8 cellular contexts compared by ENCODE assay signal in genomic region chr10:131981429-131982184, GRCh38. TPM values are rescaled to one million over a fixed set of nuclear protein-coding genes. Genes with fewer than 3 reads are reported as not detected.
DNase-seq lines count a peak whose midpoint lies in the region; ATAC-seq, FAIRE-seq and TF ChIP-seq lines count a peak whose summit lies in the region.

Gene BNIP3, minus strand, starts transcription at chr10:131981923. Its CDS starts 117 bp downstream, at chr10:131981806.

- H3K4me3 Mint-ChIP-seq in CD4-positive, alpha-beta memory T cell = peak within 1 kb of the TSS; percentile 84 to 90 (median 86)

- no peaks in the 10 kb centered on the region for H3K9me3 Mint-ChIP-seq in CD4-positive, alpha-beta memory T cell

- peak; percentile 91 to 95 (median 94) for DNase-seq in CD4-positive, alpha-beta memory T cell
- DNase-seq in NT2/D1 (ENCODE audit: low read depth, low spot score) (peak; percentile 79), activated T-cell treated with anti-CD3 and anti-CD28 coated beads for 1 hour (ENCODE audit: low read depth) (peak; percentile 94), endothelial cell of umbilical vein (ENCODE audit: low read depth, low spot score) (peak; percentile 97), middle frontal gyrus (ENCODE audit: extremely low spot score, low spot score) (peak; percentile 83)
- DNase-seq in stimulated activated CD8-positive, alpha-beta memory T cell treated with anti-CD3 and anti-CD28 coated beads, Interleukin-2, amount 100 ng/mL, for 1 hour (ENCODE audit: low read depth in 2 of 2) = peak; percentile 87 to 90

- peak within 1 kb of the TSS; percentile 61 for H3K27ac ChIP-seq in CD4-positive, alpha-beta memory T cell (ENCODE audit: low read depth, low read length)
- peak within 1 kb of the TSS; percentile 30 for H3K27ac ChIP-seq in endothelial cell of umbilical vein (ENCODE audit: insufficient read depth, low read depth, low read length)

- peak; percentile 88 for ATAC-seq in GM19395 (IDR thresholded peaks at IDR 0.05; ENCODE audit: unreplicated experiment)
- ATAC-seq in HG03558 (IDR thresholded peaks at IDR 0.05; ENCODE audit: extremely low read depth, unreplicated experiment) = peak; percentile 73

- peak within 1 kb of the TSS; percentile 99 for H3K4me2 ChIP-seq in endothelial cell of umbilical vein (ENCODE audit: insufficient read depth, low read length)

- TF ChIP-seq CTCF in endothelial cell of umbilical vein (IDR thresholded peaks at IDR 0.05; ENCODE audit: extremely low read depth in 1 of 2, insufficient read depth in 1 of 2, low read depth in 1 of 2, low read length in 2 of 2) = peak in 1 of 2 donors; percentile 4

- H3K4me1 Mint-ChIP-seq in CD4-positive, alpha-beta memory T cell = peaks cover 24 to 56% (median 38%) of the 10 kb centered on the region in 4 donors

- peak within 1 kb of the TSS; percentile 86 for H2AFZ ChIP-seq in endothelial cell of umbilical vein (ENCODE audit: low read depth, low read length)

- H3K79me2 ChIP-seq in endothelial cell of umbilical vein (ENCODE audit: control insufficient read depth, insufficient read depth, low read length) = peaks cover 44% of the 10 kb centered on the region

- H3K4me3 ChIP-seq in CD4-positive, alpha-beta memory T cell (ENCODE audit: low read length in 2 of 2) = peak within 1 kb of the TSS; percentile 34 to 66
- H3K4me3 ChIP-seq in NT2/D1 (ENCODE audit: insufficient read length, low read depth) = peak within 1 kb of the TSS; percentile 75
- H3K4me3 ChIP-seq in endothelial cell of umbilical vein (replicated peaks in 1 of 3; ENCODE audit: insufficient read depth in 1 of 3, low read depth in 1 of 3, low read length in 3 of 3) = peak within 1 kb of the TSS; percentile 88 to 98 (median 94)

- CTCF ChIA-PET in CD4-positive, alpha-beta memory T cell (lab: Charles Lee; ENCODE audit: partially characterized antibody) = interaction anchor here (0.8 to 1.5 kb wide), 5 partner anchors 9 to 96 kb away, joined by 3 to 9 read pairs (median 5); no protein-coding TSS in a partner anchor
- CTCF ChIA-PET in endothelial cell of umbilical vein (lab: Charles Lee) = interaction anchor here (1.0 to 4.0 kb wide), 4 partner anchors 34 to 95 kb away, joined by 4 to 49 read pairs (median 6); no protein-coding TSS in a partner anchor

- H3K9ac ChIP-seq in NT2/D1 (ENCODE audit: insufficient read length, low read depth) (peak within 1 kb of the TSS; percentile 88), endothelial cell of umbilical vein (replicated peaks; ENCODE audit: extremely low read depth, insufficient read depth, low read length) (peak within 1 kb of the TSS; percentile 82)

- no peaks in the 10 kb centered on the region for H3K27me3 ChIP-seq in CD4-positive, alpha-beta memory T cell (ENCODE audit: insufficient read depth, low read length)
- peaks cover 25% of the 10 kb centered on the region for H3K27me3 ChIP-seq in NT2/D1 (ENCODE audit: insufficient read depth, insufficient read length)
- H3K27me3 ChIP-seq in endothelial cell of umbilical vein (ENCODE audit: control insufficient read depth in 2 of 2, insufficient read depth in 2 of 2, low read length in 2 of 2) = no peaks in the 10 kb centered on the region

- peak within 1 kb of the TSS; percentile 81 to 92 (median 87) for H3K27ac Mint-ChIP-seq in CD4-positive, alpha-beta memory T cell

- no TSS peak for BruUV-seq in endothelial cell of umbilical vein (replicated peaks; lab: Mats Ljungman, UMichigan)

- H3K9me3 ChIP-seq in CD4-positive, alpha-beta memory T cell (ENCODE audit: control insufficient read depth in 1 of 2, low read length in 2 of 2) = no peaks in the 10 kb centered on the region
- H3K9me3 ChIP-seq in NT2/D1 (ENCODE audit: insufficient read depth, low read length) (no peaks in the 10 kb centered on the region), endothelial cell of umbilical vein (replicated peaks; ENCODE audit: control insufficient read depth, insufficient read depth, low read length) (no peaks in the 10 kb centered on the region)

- H3K36me3 ChIP-seq in CD4-positive, alpha-beta memory T cell (ENCODE audit: insufficient read depth, low read length) = no peaks in the 10 kb centered on the region
- H3K36me3 ChIP-seq in NT2/D1 (ENCODE audit: insufficient read depth, insufficient read length, low read length) (no peaks in the 10 kb centered on the region), endothelial cell of umbilical vein (ENCODE audit: control insufficient read depth in 2 of 2, extremely low read depth in 1 of 2, insufficient read depth in 2 of 2, low read length in 2 of 2) (no peaks in the 10 kb centered on the region)

- peaks cover 1 to 9% of the 10 kb centered on the region in 2 donors for H3K36me3 Mint-ChIP-seq in CD4-positive, alpha-beta memory T cell

- H3K9me1 ChIP-seq in endothelial cell of umbilical vein (replicated peaks; ENCODE audit: control insufficient read depth, extremely low read depth, insufficient read depth, low read length) = no peaks in the 10 kb centered on the region

- no peaks in the 10 kb centered on the region for H4K20me1 ChIP-seq in endothelial cell of umbilical vein (replicated peaks; ENCODE audit: control insufficient read depth, extremely low read depth, insufficient read depth, low read length)

- intact Hi-C loops in CD4-positive, alpha-beta memory T cell (cut with micrococcal nuclease) = loop anchor here (1.0 to 5.0 kb wide), 3 partner anchors 9 to 556 kb away; partner anchors contain the start of gene INPP5A
- intact Hi-C loops in endothelial cell of umbilical vein (cut with micrococcal nuclease) = loop anchor here (1.0 to 2.0 kb wide), 2 partner anchors 41 to 81 kb away; no protein-coding TSS in a partner anchor

- POLR2A ChIA-PET in CD4-positive, alpha-beta memory T cell (lab: Charles Lee; ENCODE audit: partially characterized antibody) = interaction anchor here (0.7 to 2.9 kb wide), 6 partner anchors 9 to 85 kb away, joined by 3 to 21 read pairs (median 5); partner anchors contain the start of gene PPP2R2D
- POLR2A ChIA-PET in endothelial cell of umbilical vein (lab: Charles Lee) = interaction anchor here (1.0 to 1.1 kb wide), 3 partner anchors 34 to 81 kb away, joined by 3 read pairs; partner anchors contain the start of gene PPP2R2D

- H3K4me1 ChIP-seq in CD4-positive, alpha-beta memory T cell (ENCODE audit: insufficient read depth, low read length) = peaks cover 35% of the 10 kb centered on the region
- H3K4me1 ChIP-seq in NT2/D1 (ENCODE audit: insufficient read depth, insufficient read length) (peaks cover 4% of the 10 kb centered on the region), endothelial cell of umbilical vein (ENCODE audit: control insufficient read depth, extremely low read depth, insufficient read depth, low read length) (peaks cover 24% of the 10 kb centered on the region)

- TF ChIP-seq POLR2A in endothelial cell of umbilical vein (IDR thresholded peaks at IDR 0.05; ENCODE audit: low read depth, low read length) = peak; percentile 81

- dilution Hi-C loops in endothelial cell of umbilical vein (cut with MboI; ENCODE audit: extremely low pct_ligation_motif_present, low sequenced_read_pairs) = no loop called here

- no peaks in the 10 kb centered on the region for H3K27me3 Mint-ChIP-seq in CD4-positive, alpha-beta memory T cell

- FAIRE-seq in endothelial cell of umbilical vein (lab: Jason Lieb, UNC) = peak; percentile 90

TF ChIP-seq in endothelial cell of umbilical vein, 7 proteins besides CTCF, POLR2A, EP300 and RAD21:
- TF ChIP-seq JUN (IDR thresholded peaks at IDR 0.05; ENCODE audit: borderline replicate concordance, insufficient read depth, insufficient read length, low read depth) = no peak
- peak; percentile 62 for TF ChIP-seq MAX (IDR thresholded peaks at IDR 0.05; ENCODE audit: insufficient read depth, insufficient read length)
- TF ChIP-seq MYC (IDR thresholded peaks at IDR 0.05; ENCODE audit: low read depth, low read length) = no peak

RNA-seq across cellular contexts. Expression of gene BNIP3, which starts in this region (rescaled TPM):
- total RNA-seq in CD4-positive, alpha-beta memory T cell = 10 to 100 TPM; 29.8 to 31.7 TPM
- 10 to 100 TPM; 33.6 to 37.0 TPM for polyA plus RNA-seq in CD4-positive, alpha-beta memory T cell
- 40.1 and 51.4 TPM in 2 replicates for total RNA-seq in endothelial cell of umbilical vein
- polyA plus RNA-seq in endothelial cell of umbilical vein = 40.3 and 53.3 TPM in 2 replicates
- 43.5 and 45.3 TPM in 2 replicates for polyA plus RNA-seq in endothelial cell of umbilical vein (2011; cell fraction: cytosol; rRNA removed)
- polyA plus RNA-seq in endothelial cell of umbilical vein (2011; cell fraction: nucleus; rRNA removed) = 33.6 and 40.6 TPM in 2 replicates
- polyA plus RNA-seq in endothelial cell of umbilical vein (2012) = 51.6 and 57.8 TPM in 2 replicates
- 16.5 and 21.1 TPM in 2 replicates for polyA minus RNA-seq in endothelial cell of umbilical vein
- 8.6 TPM for polyA minus RNA-seq in endothelial cell of umbilical vein (2011; cell fraction: cytosol; rRNA and poly(A)+ RNA removed)
- polyA minus RNA-seq in endothelial cell of umbilical vein (2011; cell fraction: nucleus; rRNA and poly(A)+ RNA removed) = 10.5 and 14.1 TPM in 2 replicates

Comparison
In these comparisons a context has a peak if more than half of its experiments do, and no peak if none do; other contexts are left out.
1. Peak in every context shown above with its lines: DNase-seq, ATAC-seq, H3K4me3 ChIP-seq and H3K27ac ChIP-seq.